1 cellular context compared by ENCODE assay signal in the genomic region with DNA sequence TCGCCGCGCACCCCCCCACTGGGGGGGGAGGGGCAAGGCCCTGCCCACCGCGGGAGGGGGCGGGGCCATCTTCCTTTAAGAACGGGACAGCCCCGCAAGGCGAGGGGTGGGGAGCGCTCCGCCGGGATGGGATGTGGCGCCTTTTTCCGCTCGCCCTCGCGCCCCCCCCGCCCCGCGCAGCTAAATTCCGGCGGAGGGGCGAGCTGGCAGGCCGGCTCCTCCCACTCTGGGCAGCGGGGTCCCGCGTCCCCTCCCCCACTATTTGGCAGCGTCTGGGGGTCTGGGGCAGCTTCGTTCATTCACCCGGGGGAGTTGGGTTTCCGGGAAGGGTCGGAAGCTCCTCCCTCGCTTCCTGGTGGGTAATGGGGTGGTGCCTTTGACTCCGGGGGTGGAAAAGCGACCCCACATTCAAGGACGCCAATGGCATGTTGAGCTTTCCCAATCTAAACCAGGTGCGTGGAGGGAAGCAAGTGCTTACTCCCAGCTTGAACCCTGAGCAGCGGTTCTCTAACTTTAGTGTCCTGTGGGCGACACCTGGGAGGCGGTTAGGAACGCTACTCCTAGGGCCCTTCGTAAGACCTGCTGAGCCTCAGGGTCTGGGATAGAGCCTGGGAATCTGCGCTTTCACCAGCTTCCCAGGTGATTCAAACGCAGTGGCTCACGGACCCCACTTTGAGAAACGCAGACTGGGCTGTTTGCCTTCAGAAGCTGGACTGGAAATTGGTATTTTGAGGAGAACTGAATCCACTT.
TF ChIP-seq lines count a peak whose summit lies in the region.

No MANE protein-coding gene starts in this region.

TF ChIP-seq in HepG2, 621 proteins besides CTCF, POLR2A, EP300 and RAD21 (continued from another document and continues in another):
- TF ChIP-seq, protein P1, sequence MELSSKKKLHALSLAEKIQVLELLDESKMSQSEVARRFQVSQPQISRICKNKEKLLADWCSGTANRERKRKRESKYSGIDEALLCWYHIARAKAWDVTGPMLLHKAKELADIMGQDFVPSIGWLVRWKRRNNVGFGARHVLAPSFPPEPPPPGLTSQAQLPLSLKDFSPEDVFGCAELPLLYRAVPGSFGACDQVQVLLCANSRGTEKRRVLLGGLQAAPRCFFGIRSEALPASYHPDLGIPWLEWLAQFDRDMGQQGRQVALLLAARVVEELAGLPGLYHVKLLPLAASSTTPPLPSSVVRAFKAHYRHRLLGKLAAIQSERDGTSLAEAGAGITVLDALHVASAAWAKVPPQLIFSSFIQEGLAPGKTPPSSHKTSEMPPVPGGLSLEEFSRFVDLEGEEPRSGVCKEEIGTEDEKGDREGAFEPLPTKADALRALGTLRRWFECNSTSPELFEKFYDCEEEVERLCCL (CRISPR knock-in tag; IDR thresholded peaks at IDR 0.05; ENCODE audit: borderline replicate concordance), result 0 out of 2 replicates have a peak, but pooled peaks have one; percentile 29
- TF ChIP-seq FOXM1 (CRISPR knock-in tag; IDR thresholded peaks at IDR 0.05) (no peak; the same call in 1 of the 2 replicates), ZNF768 (CRISPR knock-in tag; IDR thresholded peaks at IDR 0.05) (peak; percentile 65; the same call in 1 of the 2 replicates), FOXK1 (CRISPR knock-in tag; IDR thresholded peaks at IDR 0.05; ENCODE audit: borderline replicate concordance, low read depth) (peak; percentile 42; the same call in 1 of the 2 replicates), ZNF232 (CRISPR knock-in tag; IDR thresholded peaks at IDR 0.05; ENCODE audit: borderline replicate concordance) (no peak), XRCC5 (optimal IDR thresholded peaks at IDR 0.05; ENCODE audit: low read length) (peak; percentile 87), HOXA3 (CRISPR knock-in tag; IDR thresholded peaks at IDR 0.05) (no peak; the same call in none of the 2 replicates), BHLHE40 (IDR thresholded peaks at IDR 0.05; ENCODE audit: low read length) (0 out of 2 replicates have a peak, but pooled peaks have one; percentile 5), ZNF607 (CRISPR knock-in tag; IDR thresholded peaks at IDR 0.05; ENCODE audit: borderline replicate concordance) (0 out of 2 replicates have a peak, but pooled peaks have one; percentile 60), SRSF9 (IDR thresholded peaks at IDR 0.05; ENCODE audit: borderline replicate concordance, insufficient read depth, low read depth, low read length, poor library complexity, severe bottlenecking) (no peak), MZF1 (CRISPR knock-in tag; IDR thresholded peaks at IDR 0.05; ENCODE audit: borderline replicate concordance) (0 out of 2 replicates have a peak, but pooled peaks have one; percentile 24), SAP130 (CRISPR knock-in tag; IDR thresholded peaks at IDR 0.05; ENCODE audit: low read depth) (peak; percentile 94), HMG20A (CRISPR knock-in tag; IDR thresholded peaks at IDR 0.05; ENCODE audit: borderline replicate concordance) (no peak), ZMAT3 (CRISPR knock-in tag; conservative IDR thresholded peaks at IDR 0.05) (0 out of 2 replicates have a peak, but pooled peaks have one; percentile 28), PAWR (CRISPR knock-in tag; IDR thresholded peaks at IDR 0.05; ENCODE audit: borderline replicate concordance) (no peak), ZNF720 (CRISPR knock-in tag; IDR thresholded peaks at IDR 0.05) (no peak), ZNF34 (CRISPR knock-in tag; IDR thresholded peaks at IDR 0.05; ENCODE audit: borderline replicate concordance) (no peak), HDAC1 (CRISPR knock-in tag; IDR thresholded peaks at IDR 0.05) (peak; percentile 93), MAZ (IDR thresholded peaks at IDR 0.05; ENCODE audit: borderline replicate concordance, low read depth, low read length) (peak; percentile 84), MAZ (CRISPR knock-in tag; IDR thresholded peaks at IDR 0.05; ENCODE audit: low read depth) (peak; percentile 66; the same call in 1 of the 2 replicates), ZFP62 (CRISPR knock-in tag; IDR thresholded peaks at IDR 0.05) (no peak), NCOA2 (CRISPR knock-in tag; IDR thresholded peaks at IDR 0.05) (no peak; the same call in 1 of the 2 replicates), ZNF143 (CRISPR knock-in tag; IDR thresholded peaks at IDR 0.05) (peak; percentile 70), SOX6 (IDR thresholded peaks at IDR 0.05) (no peak), SOX6 (CRISPR knock-in tag; IDR thresholded peaks at IDR 0.05) (no peak; the same call in 1 of the 2 replicates), ETV6 (CRISPR knock-in tag; conservative IDR thresholded peaks at IDR 0.05) (peak; percentile 98), ZSCAN31 (CRISPR knock-in tag; IDR thresholded peaks at IDR 0.05; ENCODE audit: low read depth) (peak; percentile 91), TBP (CRISPR knock-in tag; IDR thresholded peaks at IDR 0.05) (peak; percentile 80; the same call in 1 of the 2 replicates), REPIN1 (CRISPR knock-in tag; IDR thresholded peaks at IDR 0.05; ENCODE audit: borderline replicate concordance, low read depth) (no peak; the same call in 1 of the 2 replicates), ZNF33A (CRISPR knock-in tag; IDR thresholded peaks at IDR 0.05; ENCODE audit: borderline replicate concordance) (peak; percentile 98), ONECUT2 (CRISPR knock-in tag; IDR thresholded peaks at IDR 0.05) (no peak; the same call in none of the 2 replicates), XBP1 (CRISPR knock-in tag; IDR thresholded peaks at IDR 0.05) (no peak), NPAS2 (CRISPR knock-in tag; IDR thresholded peaks at IDR 0.05; ENCODE audit: borderline replicate concordance) (peak; percentile 26; the same call in 1 of the 2 replicates), ZNF792 (CRISPR knock-in tag; IDR thresholded peaks at IDR 0.05) (peak; percentile 64), SMC3 (IDR thresholded peaks at IDR 0.05; ENCODE audit: low read length) (no peak)
- TF ChIP-seq, protein P2, sequence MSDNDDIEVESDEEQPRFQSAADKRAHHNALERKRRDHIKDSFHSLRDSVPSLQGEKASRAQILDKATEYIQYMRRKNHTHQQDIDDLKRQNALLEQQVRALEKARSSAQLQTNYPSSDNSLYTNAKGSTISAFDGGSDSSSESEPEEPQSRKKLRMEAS (IDR thresholded peaks at IDR 0.05), result no peak
- TF ChIP-seq, protein P3, sequence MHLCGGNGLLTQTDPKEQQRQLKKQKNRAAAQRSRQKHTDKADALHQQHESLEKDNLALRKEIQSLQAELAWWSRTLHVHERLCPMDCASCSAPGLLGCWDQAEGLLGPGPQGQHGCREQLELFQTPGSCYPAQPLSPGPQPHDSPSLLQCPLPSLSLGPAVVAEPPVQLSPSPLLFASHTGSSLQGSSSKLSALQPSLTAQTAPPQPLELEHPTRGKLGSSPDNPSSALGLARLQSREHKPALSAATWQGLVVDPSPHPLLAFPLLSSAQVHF (CRISPR knock-in tag; IDR thresholded peaks at IDR 0.05), result no peak
- TF ChIP-seq, protein P4, sequence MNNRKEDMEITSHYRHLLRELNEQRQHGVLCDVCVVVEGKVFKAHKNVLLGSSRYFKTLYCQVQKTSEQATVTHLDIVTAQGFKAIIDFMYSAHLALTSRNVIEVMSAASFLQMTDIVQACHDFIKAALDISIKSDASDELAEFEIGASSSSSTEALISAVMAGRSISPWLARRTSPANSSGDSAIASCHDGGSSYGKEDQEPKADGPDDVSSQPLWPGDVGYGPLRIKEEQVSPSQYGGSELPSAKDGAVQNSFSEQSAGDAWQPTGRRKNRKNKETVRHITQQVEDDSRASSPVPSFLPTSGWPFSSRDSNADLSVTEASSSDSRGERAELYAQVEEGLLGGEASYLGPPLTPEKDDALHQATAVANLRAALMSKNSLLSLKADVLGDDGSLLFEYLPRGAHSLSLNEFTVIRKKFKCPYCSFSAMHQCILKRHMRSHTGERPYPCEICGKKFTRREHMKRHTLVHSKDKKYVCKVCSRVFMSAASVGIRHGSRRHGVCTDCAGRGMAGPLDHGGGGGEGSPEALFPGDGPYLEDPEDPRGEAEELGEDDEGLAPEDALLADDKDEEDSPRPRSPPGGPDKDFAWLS (CRISPR knock-in tag; IDR thresholded peaks at IDR 0.05; ENCODE audit: borderline replicate concordance), result peak; percentile 87; the same call in 1 of the 2 replicates
- TF ChIP-seq, protein P5, sequence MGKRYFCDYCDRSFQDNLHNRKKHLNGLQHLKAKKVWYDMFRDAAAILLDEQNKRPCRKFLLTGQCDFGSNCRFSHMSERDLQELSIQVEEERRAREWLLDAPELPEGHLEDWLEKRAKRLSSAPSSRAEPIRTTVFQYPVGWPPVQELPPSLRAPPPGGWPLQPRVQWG (CRISPR knock-in tag; IDR thresholded peaks at IDR 0.05; ENCODE audit: borderline replicate concordance, low read depth), result no peak
- TF ChIP-seq, protein P6, sequence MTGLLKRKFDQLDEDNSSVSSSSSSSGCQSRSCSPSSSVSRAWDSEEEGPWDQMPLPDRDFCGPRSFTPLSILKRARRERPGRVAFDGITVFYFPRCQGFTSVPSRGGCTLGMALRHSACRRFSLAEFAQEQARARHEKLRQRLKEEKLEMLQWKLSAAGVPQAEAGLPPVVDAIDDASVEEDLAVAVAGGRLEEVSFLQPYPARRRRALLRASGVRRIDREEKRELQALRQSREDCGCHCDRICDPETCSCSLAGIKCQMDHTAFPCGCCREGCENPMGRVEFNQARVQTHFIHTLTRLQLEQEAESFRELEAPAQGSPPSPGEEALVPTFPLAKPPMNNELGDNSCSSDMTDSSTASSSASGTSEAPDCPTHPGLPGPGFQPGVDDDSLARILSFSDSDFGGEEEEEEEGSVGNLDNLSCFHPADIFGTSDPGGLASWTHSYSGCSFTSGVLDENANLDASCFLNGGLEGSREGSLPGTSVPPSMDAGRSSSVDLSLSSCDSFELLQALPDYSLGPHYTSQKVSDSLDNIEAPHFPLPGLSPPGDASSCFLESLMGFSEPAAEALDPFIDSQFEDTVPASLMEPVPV (CRISPR knock-in tag; IDR thresholded peaks at IDR 0.05), result no peak
- TF ChIP-seq, protein P7, sequence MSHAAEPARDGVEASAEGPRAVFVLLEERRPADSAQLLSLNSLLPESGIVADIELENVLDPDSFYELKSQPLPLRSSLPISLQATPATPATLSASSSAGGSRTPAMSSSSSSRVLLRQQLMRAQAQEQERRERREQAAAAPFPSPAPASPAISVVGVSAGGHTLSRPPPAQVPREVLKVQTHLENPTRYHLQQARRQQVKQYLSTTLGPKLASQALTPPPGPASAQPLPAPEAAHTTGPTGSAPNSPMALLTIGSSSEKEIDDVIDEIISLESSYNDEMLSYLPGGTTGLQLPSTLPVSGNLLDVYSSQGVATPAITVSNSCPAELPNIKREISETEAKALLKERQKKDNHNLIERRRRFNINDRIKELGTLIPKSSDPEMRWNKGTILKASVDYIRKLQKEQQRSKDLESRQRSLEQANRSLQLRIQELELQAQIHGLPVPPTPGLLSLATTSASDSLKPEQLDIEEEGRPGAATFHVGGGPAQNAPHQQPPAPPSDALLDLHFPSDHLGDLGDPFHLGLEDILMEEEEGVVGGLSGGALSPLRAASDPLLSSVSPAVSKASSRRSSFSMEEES (CRISPR knock-in tag; IDR thresholded peaks at IDR 0.05), result no peak
- TF ChIP-seq, protein P8, sequence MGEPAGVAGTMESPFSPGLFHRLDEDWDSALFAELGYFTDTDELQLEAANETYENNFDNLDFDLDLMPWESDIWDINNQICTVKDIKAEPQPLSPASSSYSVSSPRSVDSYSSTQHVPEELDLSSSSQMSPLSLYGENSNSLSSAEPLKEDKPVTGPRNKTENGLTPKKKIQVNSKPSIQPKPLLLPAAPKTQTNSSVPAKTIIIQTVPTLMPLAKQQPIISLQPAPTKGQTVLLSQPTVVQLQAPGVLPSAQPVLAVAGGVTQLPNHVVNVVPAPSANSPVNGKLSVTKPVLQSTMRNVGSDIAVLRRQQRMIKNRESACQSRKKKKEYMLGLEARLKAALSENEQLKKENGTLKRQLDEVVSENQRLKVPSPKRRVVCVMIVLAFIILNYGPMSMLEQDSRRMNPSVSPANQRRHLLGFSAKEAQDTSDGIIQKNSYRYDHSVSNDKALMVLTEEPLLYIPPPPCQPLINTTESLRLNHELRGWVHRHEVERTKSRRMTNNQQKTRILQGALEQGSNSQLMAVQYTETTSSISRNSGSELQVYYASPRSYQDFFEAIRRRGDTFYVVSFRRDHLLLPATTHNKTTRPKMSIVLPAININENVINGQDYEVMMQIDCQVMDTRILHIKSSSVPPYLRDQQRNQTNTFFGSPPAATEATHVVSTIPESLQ (CRISPR knock-in tag; conservative IDR thresholded peaks at IDR 0.05), result no peak
- TF ChIP-seq, protein P9, sequence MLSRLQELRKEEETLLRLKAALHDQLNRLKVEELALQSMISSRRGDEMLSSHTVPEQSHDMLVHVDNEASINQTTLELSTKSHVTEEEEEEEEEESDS (CRISPR knock-in tag; IDR thresholded peaks at IDR 0.05; ENCODE audit: borderline replicate concordance), result no peak
- TF ChIP-seq, protein P10, sequence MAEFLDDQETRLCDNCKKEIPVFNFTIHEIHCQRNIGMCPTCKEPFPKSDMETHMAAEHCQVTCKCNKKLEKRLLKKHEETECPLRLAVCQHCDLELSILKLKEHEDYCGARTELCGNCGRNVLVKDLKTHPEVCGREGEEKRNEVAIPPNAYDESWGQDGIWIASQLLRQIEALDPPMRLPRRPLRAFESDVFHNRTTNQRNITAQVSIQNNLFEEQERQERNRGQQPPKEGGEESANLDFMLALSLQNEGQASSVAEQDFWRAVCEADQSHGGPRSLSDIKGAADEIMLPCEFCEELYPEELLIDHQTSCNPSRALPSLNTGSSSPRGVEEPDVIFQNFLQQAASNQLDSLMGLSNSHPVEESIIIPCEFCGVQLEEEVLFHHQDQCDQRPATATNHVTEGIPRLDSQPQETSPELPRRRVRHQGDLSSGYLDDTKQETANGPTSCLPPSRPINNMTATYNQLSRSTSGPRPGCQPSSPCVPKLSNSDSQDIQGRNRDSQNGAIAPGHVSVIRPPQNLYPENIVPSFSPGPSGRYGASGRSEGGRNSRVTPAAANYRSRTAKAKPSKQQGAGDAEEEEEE (CRISPR knock-in tag; IDR thresholded peaks at IDR 0.05; ENCODE audit: borderline replicate concordance), result no peak
